In the genomic region with DNA sequence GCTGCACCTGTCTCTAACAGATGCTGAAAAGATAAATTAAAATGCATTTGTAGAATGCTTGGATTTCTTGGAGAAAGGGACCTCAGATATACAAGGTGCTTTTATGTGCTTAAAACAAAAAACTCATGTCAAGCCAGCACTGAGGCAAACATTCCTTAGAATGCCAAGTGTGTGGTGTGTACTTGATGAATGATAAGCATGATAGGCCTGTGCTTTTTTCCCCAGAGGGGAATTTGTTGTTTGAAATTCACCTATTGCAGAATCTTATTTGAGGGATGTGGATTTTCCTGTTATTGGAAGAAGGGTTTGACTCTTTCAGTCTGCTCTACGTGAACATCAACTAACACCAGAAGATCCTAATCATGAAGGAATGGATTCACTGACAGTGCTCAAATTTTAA, we compare ENCODE assay signal across 25 cellular contexts.
"Had no signal": no experiment of that assay in that cellular context is flagged by ENCODE, and none has a peak within 500 bp of the region (broad histone marks: within the 10 kb centered on the region; RNA-seq: fewer than 3 reads in every experiment).

No MANE protein-coding gene starts in this region.

- H3K4me1 Mint-ChIP-seq: nephron progenitor cell had no signal

- DNase-seq: effector memory CD4-positive, alpha-beta T cell; foreskin keratinocyte; glutamatergic neuron; heart right ventricle; hippocampal formation; left cardiac atrium; left lung; mammary epithelial cell; mesendoderm; naive thymus-derived CD8-positive, alpha-beta T cell; nephron progenitor cell; occipital lobe; ovary; posterior cingulate gyrus; psoas muscle; right cardiac atrium; small intestine; stimulated activated CD4-positive, alpha-beta T cell treated with anti-CD3 and anti-CD28 coated beads, Interleukin-15, amount 100 ng/mL, for 24 hours; stimulated activated CD4-positive, alpha-beta T cell treated with anti-CD3 and anti-CD28 coated beads, Interleukin-2, amount 100 ng/mL, for 48 hours; stimulated activated naive CD4-positive, alpha-beta T cell; stimulated activated naive CD8-positive, alpha-beta T cell treated with anti-CD3 and anti-CD28 coated beads, Interleukin-15, amount 100 ng/mL, for 72 hours; transverse colon had no signal

- H3K4me3 ChIP-seq: coronary artery, esophagus muscularis mucosa, heart right ventricle, left lung, ovary, psoas muscle, suprapubic skin, transverse colon had no signal

- H3K4me1 ChIP-seq: esophagus muscularis mucosa, left lung, psoas muscle, suprapubic skin, transverse colon had no signal

- H3K27me3 ChIP-seq: esophagus muscularis mucosa, foreskin keratinocyte, heart right ventricle, left lung, ovary, suprapubic skin, transverse colon had no signal

- H3K27me3 Mint-ChIP-seq: naive thymus-derived CD8-positive, alpha-beta T cell; stimulated activated naive CD8-positive, alpha-beta T cell treated with anti-CD3 and anti-CD28 coated beads, Interleukin-15, amount 100 ng/mL, for 72 hours had no signal

- H3K27ac Mint-ChIP-seq: nephron progenitor cell had no signal

- H3K36me3 ChIP-seq: ovary had no signal

- H3K9me3 Mint-ChIP-seq: naive thymus-derived CD8-positive, alpha-beta T cell; nephron progenitor cell; stimulated activated naive CD8-positive, alpha-beta T cell treated with anti-CD3 and anti-CD28 coated beads, Interleukin-15, amount 100 ng/mL, for 72 hours had no signal

- H3K27ac ChIP-seq: coronary artery, esophagus muscularis mucosa, foreskin keratinocyte, heart right ventricle, left lung, ovary, psoas muscle, suprapubic skin, transverse colon had no signal

- H3K9me3 ChIP-seq: esophagus muscularis mucosa, heart right ventricle, left lung, ovary, psoas muscle, suprapubic skin, transverse colon had no signal

- H3K4me3 Mint-ChIP-seq: naive thymus-derived CD8-positive, alpha-beta T cell; nephron progenitor cell; stimulated activated naive CD8-positive, alpha-beta T cell treated with anti-CD3 and anti-CD28 coated beads, Interleukin-15, amount 100 ng/mL, for 72 hours had no signal
